ENCODE assay signal across 7 cellular contexts in genomic region chr18:22507055-22507454, GRCh38.
"Had no signal": no experiment of that assay in that cellular context is flagged by ENCODE, and none has a peak within 500 bp of the region (broad histone marks: within the 10 kb centered on the region; RNA-seq: fewer than 3 reads in every experiment).

No MANE protein-coding gene starts in this region.

- DNase-seq: H7, Karpas-422 had no signal

- H3K4me2 ChIP-seq: GM23338, KMS-11 had no signal

- H3K36me3 ChIP-seq: HAP-1 had no signal

- ATAC-seq: GM23338, HCT116 had no signal

- H3K9ac ChIP-seq: KMS-11 had no signal

- H3K27me3 Mint-ChIP-seq: IgD-negative memory B cell had no signal

- H3K27ac Mint-ChIP-seq: GM23338 had no signal

- H3K4me3 Mint-ChIP-seq: GM23338, IgD-negative memory B cell had no signal

- H3K9me3 Mint-ChIP-seq: GM23338 had no signal

- H2AFZ ChIP-seq: GM23338 had no signal

- H3K9me3 ChIP-seq: HAP-1 had no signal

- H3K27ac ChIP-seq: KMS-11 had no signal

- H3K36me3 Mint-ChIP-seq: IgD-negative memory B cell had no signal

- H3K4me3 ChIP-seq: GM23338, HAP-1 had no signal

- H3K4me1 ChIP-seq: HAP-1 had no signal
